ENCODE assay signal across 7 cellular contexts in the genomic region with DNA sequence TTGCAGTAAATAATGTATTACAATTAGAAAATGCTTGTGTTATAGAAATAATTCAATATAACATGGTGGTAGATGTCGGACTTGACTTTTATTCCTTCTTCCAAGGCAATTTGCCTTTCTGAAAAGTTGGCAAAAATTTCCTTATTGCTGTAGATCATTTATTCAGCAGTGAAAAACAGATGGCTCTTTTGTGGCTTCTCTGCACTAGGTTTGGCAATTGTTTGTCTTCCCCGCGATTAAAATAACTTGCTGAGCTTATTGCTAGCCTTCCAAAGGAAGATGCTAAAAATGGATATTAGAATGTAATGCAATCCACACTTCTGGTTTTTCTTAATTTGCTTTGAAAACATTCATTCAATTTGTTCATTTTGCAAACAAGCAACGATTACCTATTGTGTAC.
"Had no signal": no experiment of that assay in that cellular context is flagged by ENCODE, and none has a peak within 500 bp of the region (broad histone marks: within the 10 kb centered on the region; RNA-seq: fewer than 3 reads in every experiment).

No MANE protein-coding gene starts in this region.

- H3K27ac ChIP-seq: HL-60, KMS-11 had no signal

- DNase-seq: H9, HCEC 1CT, KBM-7 had no signal

- ATAC-seq: GM23338, HepG2 had no signal

- H3K4me3 ChIP-seq: GM23338 had no signal
